1 cellular context compared by ENCODE assay signal in the genomic region with DNA sequence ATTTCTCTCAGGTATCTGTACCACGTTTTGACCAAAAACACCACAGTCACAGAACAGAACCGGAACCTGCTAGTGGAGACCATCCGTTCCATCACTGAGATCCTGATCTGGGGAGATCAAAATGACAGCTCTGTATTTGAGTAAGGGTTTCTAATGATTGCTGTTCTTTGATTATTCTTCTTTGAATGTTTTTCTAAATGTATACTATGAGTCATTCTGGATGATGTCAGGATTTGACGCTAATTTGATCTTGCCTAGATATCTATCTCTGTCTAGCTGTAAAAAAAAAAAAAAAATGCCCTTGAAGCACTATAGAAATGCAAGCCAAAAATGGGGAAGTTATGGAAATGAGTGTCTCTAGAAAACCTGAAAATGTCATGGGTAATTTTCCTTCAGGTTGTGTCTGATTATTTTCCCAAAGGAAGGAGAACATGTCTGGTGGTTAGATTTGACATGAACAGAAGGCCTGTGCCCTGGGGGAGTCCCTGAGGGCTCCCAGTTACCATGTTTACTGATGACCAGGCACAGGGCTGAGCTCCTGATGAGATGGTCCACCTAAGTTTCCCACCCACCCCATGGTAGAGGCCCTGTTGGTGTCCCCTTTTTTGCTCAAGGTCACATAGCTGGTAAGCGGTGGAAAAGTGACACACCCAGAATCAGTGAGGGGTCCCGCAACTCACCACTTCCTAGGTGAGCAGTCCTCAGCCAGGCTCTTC.
TF ChIP-seq lines count a peak whose summit lies in the region.

No MANE protein-coding gene starts in this region.

TF ChIP-seq in K562, 482 proteins besides CTCF, POLR2A, EP300 and RAD21 (continued from another document):
- TF ChIP-seq, protein P1, sequence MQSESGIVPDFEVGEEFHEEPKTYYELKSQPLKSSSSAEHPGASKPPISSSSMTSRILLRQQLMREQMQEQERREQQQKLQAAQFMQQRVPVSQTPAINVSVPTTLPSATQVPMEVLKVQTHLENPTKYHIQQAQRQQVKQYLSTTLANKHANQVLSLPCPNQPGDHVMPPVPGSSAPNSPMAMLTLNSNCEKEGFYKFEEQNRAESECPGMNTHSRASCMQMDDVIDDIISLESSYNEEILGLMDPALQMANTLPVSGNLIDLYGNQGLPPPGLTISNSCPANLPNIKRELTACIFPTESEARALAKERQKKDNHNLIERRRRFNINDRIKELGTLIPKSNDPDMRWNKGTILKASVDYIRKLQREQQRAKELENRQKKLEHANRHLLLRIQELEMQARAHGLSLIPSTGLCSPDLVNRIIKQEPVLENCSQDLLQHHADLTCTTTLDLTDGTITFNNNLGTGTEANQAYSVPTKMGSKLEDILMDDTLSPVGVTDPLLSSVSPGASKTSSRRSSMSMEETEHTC (IDR thresholded peaks at IDR 0.05) = no peak
- TF ChIP-seq MEIS2 (IDR thresholded peaks at IDR 0.05; ENCODE audit: partially characterized antibody) = peak; percentile 59
- peak; percentile 27; the same call in 1 of the 2 replicates for TF ChIP-seq NBN (IDR thresholded peaks at IDR 0.05; ENCODE audit: low read depth)
- TF ChIP-seq, protein P2, sequence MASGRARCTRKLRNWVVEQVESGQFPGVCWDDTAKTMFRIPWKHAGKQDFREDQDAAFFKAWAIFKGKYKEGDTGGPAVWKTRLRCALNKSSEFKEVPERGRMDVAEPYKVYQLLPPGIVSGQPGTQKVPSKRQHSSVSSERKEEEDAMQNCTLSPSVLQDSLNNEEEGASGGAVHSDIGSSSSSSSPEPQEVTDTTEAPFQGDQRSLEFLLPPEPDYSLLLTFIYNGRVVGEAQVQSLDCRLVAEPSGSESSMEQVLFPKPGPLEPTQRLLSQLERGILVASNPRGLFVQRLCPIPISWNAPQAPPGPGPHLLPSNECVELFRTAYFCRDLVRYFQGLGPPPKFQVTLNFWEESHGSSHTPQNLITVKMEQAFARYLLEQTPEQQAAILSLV (tag; IDR thresholded peaks at IDR 0.05) = no peak
- no peak for TF ChIP-seq RUNX1 (IDR thresholded peaks at IDR 0.05; ENCODE audit: low read depth)
- TF ChIP-seq ZNF133 (CRISPR knock-in tag; IDR thresholded peaks at IDR 0.05) = no peak
- no peak for TF ChIP-seq HOXB6 (CRISPR knock-in tag; IDR thresholded peaks at IDR 0.05; ENCODE audit: borderline replicate concordance)
- TF ChIP-seq ZNF707 (CRISPR knock-in tag; conservative IDR thresholded peaks at IDR 0.05) = no peak
- no peak for TF ChIP-seq ILK (tag; IDR thresholded peaks at IDR 0.05; ENCODE audit: borderline replicate concordance, low read depth)
- no peak for TF ChIP-seq FOS (IDR thresholded peaks at IDR 0.05; ENCODE audit: extremely low read depth, insufficient read length)
- no peak for TF ChIP-seq U2AF1 (optimal IDR thresholded peaks at IDR 0.05; ENCODE audit: low read depth, low read length)
- no peak for TF ChIP-seq MEF2A (IDR thresholded peaks at IDR 0.05; ENCODE audit: control insufficient read depth, low read depth, low read length)
- TF ChIP-seq TAF1 (IDR thresholded peaks at IDR 0.05; ENCODE audit: control insufficient read depth, extremely low read depth, insufficient read depth, low read length, severe bottlenecking) = no peak
- peak; percentile 80 for TF ChIP-seq ATF7 (IDR thresholded peaks at IDR 0.05)
- peak; percentile 67; the same call in 1 of the 2 replicates for TF ChIP-seq SMARCA4 (IDR thresholded peaks at IDR 0.05)
- TF ChIP-seq HMGN3 (IDR thresholded peaks at IDR 0.05; ENCODE audit: borderline replicate concordance, extremely low read depth, insufficient read length, low read depth, low read length) = no peak
- TF ChIP-seq HIVEP1 (CRISPR knock-in tag; IDR thresholded peaks at IDR 0.05) = no peak
- no peak for TF ChIP-seq ZNF232 (CRISPR knock-in tag; IDR thresholded peaks at IDR 0.05)
- TF ChIP-seq YBX1 (IDR thresholded peaks at IDR 0.05) = no peak
- no peak for TF ChIP-seq RBBP5 (IDR thresholded peaks at IDR 0.05; ENCODE audit: borderline replicate concordance, insufficient read depth, low read length, poor library complexity, severe bottlenecking)
- no peak for TF ChIP-seq NRF1 (conservative IDR thresholded peaks at IDR 0.05 in 1 of 2, IDR thresholded peaks at IDR 0.05 in 1 of 2)
- TF ChIP-seq TCF7 (IDR thresholded peaks at IDR 0.05; ENCODE audit: borderline replicate concordance) = no peak
- no peak for TF ChIP-seq TEAD1 (CRISPR knock-in tag; IDR thresholded peaks at IDR 0.05)
- no peak for TF ChIP-seq MCM2 (IDR thresholded peaks at IDR 0.05; ENCODE audit: low read depth)
- TF ChIP-seq, protein P3, sequence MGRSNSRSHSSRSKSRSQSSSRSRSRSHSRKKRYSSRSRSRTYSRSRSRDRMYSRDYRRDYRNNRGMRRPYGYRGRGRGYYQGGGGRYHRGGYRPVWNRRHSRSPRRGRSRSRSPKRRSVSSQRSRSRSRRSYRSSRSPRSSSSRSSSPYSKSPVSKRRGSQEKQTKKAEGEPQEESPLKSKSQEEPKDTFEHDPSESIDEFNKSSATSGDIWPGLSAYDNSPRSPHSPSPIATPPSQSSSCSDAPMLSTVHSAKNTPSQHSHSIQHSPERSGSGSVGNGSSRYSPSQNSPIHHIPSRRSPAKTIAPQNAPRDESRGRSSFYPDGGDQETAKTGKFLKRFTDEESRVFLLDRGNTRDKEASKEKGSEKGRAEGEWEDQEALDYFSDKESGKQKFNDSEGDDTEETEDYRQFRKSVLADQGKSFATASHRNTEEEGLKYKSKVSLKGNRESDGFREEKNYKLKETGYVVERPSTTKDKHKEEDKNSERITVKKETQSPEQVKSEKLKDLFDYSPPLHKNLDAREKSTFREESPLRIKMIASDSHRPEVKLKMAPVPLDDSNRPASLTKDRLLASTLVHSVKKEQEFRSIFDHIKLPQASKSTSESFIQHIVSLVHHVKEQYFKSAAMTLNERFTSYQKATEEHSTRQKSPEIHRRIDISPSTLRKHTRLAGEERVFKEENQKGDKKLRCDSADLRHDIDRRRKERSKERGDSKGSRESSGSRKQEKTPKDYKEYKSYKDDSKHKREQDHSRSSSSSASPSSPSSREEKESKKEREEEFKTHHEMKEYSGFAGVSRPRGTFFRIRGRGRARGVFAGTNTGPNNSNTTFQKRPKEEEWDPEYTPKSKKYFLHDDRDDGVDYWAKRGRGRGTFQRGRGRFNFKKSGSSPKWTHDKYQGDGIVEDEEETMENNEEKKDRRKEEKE (IDR thresholded peaks at IDR 0.05; ENCODE audit: borderline replicate concordance in 1 of 2, control insufficient read depth in 1 of 2, low read depth in 2 of 2, low read length in 1 of 2) = no peak
